Comparison of ENCODE assay signal across 24 cellular contexts in genomic region chr13:112348642-112349345, GRCh38. TPM values are rescaled to one million over a fixed set of nuclear protein-coding genes. Genes with fewer than 3 reads are reported as not detected.
A peak's percentile ranks its signal among the peaks of the same experiment; 100 is the strongest.
DNase-seq lines count a peak whose midpoint lies in the region; FAIRE-seq and TF ChIP-seq lines count a peak whose summit lies in the region.
"Had no signal": no experiment of that assay in that cellular context is flagged by ENCODE, and none has a peak within 500 bp of the region (broad histone marks: within the 10 kb centered on the region; RNA-seq: fewer than 3 reads in every experiment).

No MANE protein-coding gene starts in this region.

- H3K9me3 Mint-ChIP-seq in osteocyte (ENCODE audit: unreplicated experiment), result no peaks in the 10 kb centered on the region

- no peak overlapping the region for H3K27ac Mint-ChIP-seq in osteocyte (ENCODE audit: unreplicated experiment)
- H3K27ac Mint-ChIP-seq: CD4-positive, CD25-positive, alpha-beta regulatory T cell had no signal

- H3K4ac ChIP-seq in mesenchymal stem cell (ENCODE audit: low read depth in 1 of 2, low read length in 2 of 2), result no peak overlapping the region

- 0 out of 2 replicates have a peak, but pooled peaks cover 2% of the 10 kb centered on the region for H3K27me3 ChIP-seq in H7 (ENCODE audit: control insufficient read depth, insufficient read depth, low read length)
- peaks cover 27 to 32% of the 10 kb centered on the region in 2 experiments for H3K27me3 ChIP-seq in mesenchymal stem cell (ENCODE audit: control insufficient read depth in 1 of 2, insufficient read depth in 1 of 2, low read length in 2 of 2)
- H3K27me3 ChIP-seq: MG63 had no signal

- no peak for FAIRE-seq in kidney (lab: Jason Lieb, UNC)
- FAIRE-seq: H54, K562, RCC 7860 had no signal

- H3K4me1 Mint-ChIP-seq in osteocyte (ENCODE audit: unreplicated experiment), result no peaks in the 10 kb centered on the region

- no peak overlapping the region for H2BK15ac ChIP-seq in mesenchymal stem cell (ENCODE audit: low read depth, poor library complexity, severe bottlenecking)

- no peak overlapping the region for H2BK12ac ChIP-seq in mesenchymal stem cell (ENCODE audit: low read length in 2 of 2)

- no peak overlapping the region for H3K9ac ChIP-seq in kidney (ENCODE audit: low read length in 2 of 2)
- no peak overlapping the region for H3K9ac ChIP-seq in mesenchymal stem cell (ENCODE audit: low read length)

- H3K27me3 Mint-ChIP-seq in osteocyte (ENCODE audit: unreplicated experiment), result peaks cover 13% of the 10 kb centered on the region

- CTCF ChIA-PET in HEK293 (lab: Yijun Ruan, JAX), result no interaction called here
- CTCF ChIA-PET in OCI-LY7 (lab: Charles Lee; ENCODE audit: unreplicated experiment), result no interaction called here

- H3K36me3 Mint-ChIP-seq in osteocyte (ENCODE audit: unreplicated experiment), result no peaks in the 10 kb centered on the region
- H3K36me3 Mint-ChIP-seq: CD4-positive, CD25-positive, alpha-beta regulatory T cell had no signal

- H2BK5ac ChIP-seq in mesenchymal stem cell (ENCODE audit: low read depth, low read length, poor library complexity, severe bottlenecking), result no peak overlapping the region

- no peak overlapping the region for H3K23ac ChIP-seq in mesenchymal stem cell (ENCODE audit: low read length in 2 of 2)

- no peak overlapping the region for H3K27ac ChIP-seq in HEK293 (ENCODE audit: extremely low read depth, low read depth, low read length)
- no peak overlapping the region for H3K27ac ChIP-seq in kidney (ENCODE audit: low read depth in 2 of 2, low read length in 2 of 2)
- H3K27ac ChIP-seq in mesenchymal stem cell (ENCODE audit: low read length, poor library complexity, severe bottlenecking), result no peak overlapping the region
- no peak overlapping the region for H3K27ac ChIP-seq in OCI-LY7 (ENCODE audit: low read depth, low read length, poor library complexity, severe bottlenecking)
- H3K27ac ChIP-seq: SJCRH30 had no signal

- no peaks in the 10 kb centered on the region for H3K79me2 ChIP-seq in OCI-LY7 (ENCODE audit: insufficient read depth, low read depth, low read length)

- no peak overlapping the region for H4K8ac ChIP-seq in mesenchymal stem cell (ENCODE audit: low read length)

- H2AFZ ChIP-seq in mesenchymal stem cell (ENCODE audit: low read depth, low read length), result no peak overlapping the region
- H2AFZ ChIP-seq in OCI-LY7 (ENCODE audit: low read length), result no peak overlapping the region

- no TSS peak for BruUV-seq in OCI-LY7 (replicated peaks; lab: Mats Ljungman, UMichigan)

- H3K79me1 ChIP-seq in mesenchymal stem cell (replicated peaks; ENCODE audit: low read length, poor library complexity, severe bottlenecking), result no peaks in the 10 kb centered on the region

- H3K9me3 ChIP-seq in HEK293 (ENCODE audit: control insufficient read depth, insufficient read depth, low read depth, low read length), result no peaks in the 10 kb centered on the region
- no peaks in the 10 kb centered on the region for H3K9me3 ChIP-seq in kidney (ENCODE audit: control insufficient read depth in 1 of 2, low read length in 2 of 2)
- H3K9me3 ChIP-seq in mesenchymal stem cell (ENCODE audit: control insufficient read depth, low read length), result no peaks in the 10 kb centered on the region
- H3K9me3 ChIP-seq in OCI-LY7 (ENCODE audit: low read length), result no peaks in the 10 kb centered on the region
- H3K9me3 ChIP-seq: Caco-2, MG63, SJCRH30 had no signal

- no peak overlapping the region for H3K18ac ChIP-seq in mesenchymal stem cell (ENCODE audit: low read depth in 1 of 2, low read length in 2 of 2)

- TF ChIP-seq CTCF in HEK293 (tag by site-specific recombination; IDR thresholded peaks at IDR 0.05), result no peak
- no peak for TF ChIP-seq CTCF in kidney (IDR thresholded peaks at IDR 0.05; ENCODE audit: borderline replicate concordance, extremely low read depth, insufficient read depth)
- TF ChIP-seq CTCF in osteocyte (IDR thresholded peaks at IDR 0.05), result no peak
- TF ChIP-seq CTCF in OCI-LY7 (conservative IDR thresholded peaks at IDR 0.05; ENCODE audit: low read length), result no peak

- no peaks in the 10 kb centered on the region for H3K36me3 ChIP-seq in H7 (replicated peaks; ENCODE audit: control insufficient read depth, insufficient read depth, low read length)
- H3K36me3 ChIP-seq in HEK293 (ENCODE audit: control insufficient read depth in 2 of 2, insufficient read depth in 1 of 2, low read length in 2 of 2), result no peaks in the 10 kb centered on the region
- no peaks in the 10 kb centered on the region for H3K36me3 ChIP-seq in kidney (ENCODE audit: control insufficient read depth in 1 of 2, insufficient read depth in 2 of 2, low read length in 2 of 2)
- H3K36me3 ChIP-seq in mesenchymal stem cell (ENCODE audit: control insufficient read depth in 1 of 2, insufficient read depth in 2 of 2, low read depth in 1 of 2, low read length in 2 of 2), result no peaks in the 10 kb centered on the region
- H3K36me3 ChIP-seq in OCI-LY7 (ENCODE audit: insufficient read depth, low read length), result no peaks in the 10 kb centered on the region
- H3K36me3 ChIP-seq: MG63, SJCRH30 had no signal

- no peak overlapping the region for H4K91ac ChIP-seq in mesenchymal stem cell (ENCODE audit: low read length)

- H3K4me3 Mint-ChIP-seq in osteocyte (ENCODE audit: unreplicated experiment), result no peak overlapping the region
- H3K4me3 Mint-ChIP-seq: CD4-positive, CD25-positive, alpha-beta regulatory T cell had no signal

- no peaks in the 10 kb centered on the region for H4K20me1 ChIP-seq in OCI-LY7 (ENCODE audit: insufficient read depth, low read length)

- intact Hi-C loops in kidney (cut with DNase I) (no loop called here), OCI-LY7 (cut with micrococcal nuclease; ENCODE audit: unreplicated experiment) (no loop called here)

- 81% methylated on average over 12 of the region's 12 CpGs for WGBS in mesenchymal stem cell

- H3K14ac ChIP-seq in mesenchymal stem cell (ENCODE audit: low read length in 2 of 2), result no peak overlapping the region

- no peak overlapping the region for H3K4me3 ChIP-seq in H7 (ENCODE audit: insufficient read depth, low read depth, low read length)
- no peak overlapping the region for H3K4me3 ChIP-seq in HEK293 (ENCODE audit: low read depth, low read length)
- H3K4me3 ChIP-seq in kidney (ENCODE audit: low read length in 2 of 2), result no peak overlapping the region
- H3K4me3 ChIP-seq in mesenchymal stem cell (ENCODE audit: insufficient read depth in 1 of 2, low read depth in 1 of 2, low read length in 2 of 2), result no peak overlapping the region
- no peak overlapping the region for H3K4me3 ChIP-seq in OCI-LY7 (ENCODE audit: low read depth, low read length, poor library complexity, severe bottlenecking)
- H3K4me3 ChIP-seq: K562, MG63, SJCRH30 had no signal

- H2AK5ac ChIP-seq in mesenchymal stem cell (ENCODE audit: low read length, severe bottlenecking), result no peak overlapping the region

- H3K4me1 ChIP-seq in HEK293 (ENCODE audit: control insufficient read depth, insufficient read depth, low read length), result peaks cover 14% of the 10 kb centered on the region
- H3K4me1 ChIP-seq in kidney (ENCODE audit: control insufficient read depth in 1 of 2, insufficient read depth in 1 of 2, low read depth in 1 of 2, low read length in 2 of 2), result no peaks in the 10 kb centered on the region
- peaks cover 2% of the 10 kb centered on the region for H3K4me1 ChIP-seq in mesenchymal stem cell (ENCODE audit: control insufficient read depth, insufficient read depth, low read depth, low read length)
- H3K4me1 ChIP-seq in OCI-LY7 (ENCODE audit: insufficient read depth, low read length, poor library complexity, severe bottlenecking), result no peaks in the 10 kb centered on the region
- H3K4me1 ChIP-seq: Caco-2, SJCRH30 had no signal

- H3K4me2 ChIP-seq in mesenchymal stem cell (ENCODE audit: low read length, poor library complexity, severe bottlenecking), result no peak overlapping the region
- H3K4me2 ChIP-seq in OCI-LY7 (ENCODE audit: low read length), result no peak overlapping the region

- DNase-seq in H7 (peak; percentile 23), kidney (peak; percentile 30), osteocyte (ENCODE audit: extremely low spot score, unreplicated experiment) (peak; percentile 79), amygdala (lab: John Stamatoyannopoulos, UW) (no peak), mesenchymal stem cell (no peak), OCI-LY7 (ENCODE audit: low spot score) (no peak)
- DNase-seq: Caco-2; CD4-positive, CD25-positive, alpha-beta regulatory T cell; DMS 273 treated with DMSO at 0.1 percent for 48 hours; DMS79 treated with DMSO at 0.1 percent for 48 hours; MG63; NCI-H1436; NCI-H187 treated with DMSO at 0.1 percent for 48 hours; NCI-H2171 treated with DMSO at 0.1 percent for 48 hours; NCI-H510A treated with DMSO at 0.1 percent for 48 hours; NCI-H774; OCI-M1; SJCRH30 had no signal

- POLR2A ChIA-PET in HEK293 (lab: Yijun Ruan, JAX), result no interaction called here
- POLR2A ChIA-PET in OCI-LY7 (lab: Charles Lee), result no interaction called here

- H2BK120ac ChIP-seq in mesenchymal stem cell (ENCODE audit: low read depth, low read length), result no peak overlapping the region

- H3K9me2 ChIP-seq in OCI-LY7 (ENCODE audit: insufficient read depth, low read length), result no peaks in the 10 kb centered on the region

TF ChIP-seq in HEK293, 187 proteins besides CTCF, POLR2A, EP300 and RAD21:
- TF ChIP-seq ZIC2 (tag by site-specific recombination; IDR thresholded peaks at IDR 0.05), result peak; percentile 50; the same call in 1 of the 2 replicates
- no peak for TF ChIP-seq ZNF670 (tag by site-specific recombination; IDR thresholded peaks at IDR 0.05; ENCODE audit: low read depth)

RNA-seq across cellular contexts. Expression of gene SPACA7, which starts 27.4 kb away (rescaled TPM):
- not detected in 2 replicates for total RNA-seq in H7 (2014; rRNA removed; shearing (Covaris generic))
- not detected for total RNA-seq in kidney
- not detected for polyA plus RNA-seq in kidney (ENCODE audit: insufficient read depth, low read depth, low replicate concordance)
- total RNA-seq in osteocyte, result not detected in 2 replicates
- polyA plus RNA-seq in mesenchymal stem cell (2013, experiment 1 of 2), result not detected
- not detected for polyA plus RNA-seq in mesenchymal stem cell (2013, experiment 2 of 2)
- not detected in 2 replicates for total RNA-seq in OCI-LY7 (2014; rRNA removed; shearing (Covaris generic))
- not detected in 2 replicates for total RNA-seq in OCI-LY7 (2022)
- total RNA-seq: Caco-2; CD4-positive, CD25-positive, alpha-beta regulatory T cell; K562; LHCN-M2; SJCRH30 had no signal
- polyA plus RNA-seq: BJ; CD4-positive, CD25-positive, alpha-beta regulatory T cell; K562 had no signal

Comparison
In these comparisons a context has a peak if more than half of its experiments do, and no peak if none do; other contexts are left out.
1. DNase-seq: peak in H7 (single experiment), kidney (single experiment) and osteocyte (single experiment); none in amygdala (0 of 56), mesenchymal stem cell (single experiment) and OCI-LY7 (single experiment).